In the genomic region with DNA sequence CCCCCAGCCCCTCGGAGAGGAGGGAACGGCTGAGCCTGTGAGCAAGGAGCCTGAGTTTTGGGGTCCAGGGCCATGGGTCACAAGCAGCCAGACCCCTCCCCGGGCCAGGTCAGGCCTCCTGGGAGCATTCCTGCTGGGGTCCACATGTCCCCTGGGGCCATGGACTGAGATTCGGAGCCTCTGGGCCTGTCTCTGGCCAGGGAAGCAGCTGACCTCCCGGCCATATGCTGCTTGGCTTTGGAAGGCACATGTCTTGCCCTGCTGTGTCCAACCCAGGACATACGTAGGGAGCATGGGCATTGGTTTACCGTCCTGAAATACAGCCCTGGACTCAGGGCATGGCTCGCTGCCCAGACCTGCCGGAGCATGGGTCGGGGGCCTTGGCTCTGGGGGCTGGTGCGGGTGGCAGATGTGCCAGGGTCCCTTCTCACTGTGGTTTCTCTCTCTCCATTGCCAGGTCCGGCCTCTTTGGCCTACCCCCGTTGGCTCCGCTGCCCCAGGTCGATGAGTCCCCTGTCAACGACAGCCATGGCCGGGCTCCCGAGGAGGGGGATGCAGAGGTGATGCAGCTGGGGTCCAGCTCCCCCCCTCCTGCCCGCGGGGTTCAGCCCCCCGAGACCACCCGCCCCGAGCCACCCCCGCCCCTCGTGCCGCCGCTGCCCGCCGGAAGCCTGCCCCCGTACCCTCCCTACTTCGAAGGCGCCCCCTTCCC, we compare ENCODE assay signal across 1 cellular context.
TF ChIP-seq lines count a peak whose summit lies in the region.

No MANE protein-coding gene starts in this region.

TF ChIP-seq in SK-N-SH, 30 proteins besides CTCF, POLR2A, EP300 and RAD21 (continued from another document):
- TF ChIP-seq NFIC (IDR thresholded peaks at IDR 0.05; ENCODE audit: borderline replicate concordance) (no peak), POLR2AphosphoS5 (IDR thresholded peaks at IDR 0.05; ENCODE audit: low read depth, low read length) (no peak), YY1 (IDR thresholded peaks at IDR 0.05; ENCODE audit: low read depth) (no peak), GABPA (IDR thresholded peaks at IDR 0.05; ENCODE audit: low read depth) (no peak), SIN3A (IDR thresholded peaks at IDR 0.05; ENCODE audit: borderline replicate concordance, low read depth, low read length) (no peak), MEF2A (IDR thresholded peaks at IDR 0.05; ENCODE audit: borderline replicate concordance, low read depth) (no peak)
- TF ChIP-seq, protein P1, sequence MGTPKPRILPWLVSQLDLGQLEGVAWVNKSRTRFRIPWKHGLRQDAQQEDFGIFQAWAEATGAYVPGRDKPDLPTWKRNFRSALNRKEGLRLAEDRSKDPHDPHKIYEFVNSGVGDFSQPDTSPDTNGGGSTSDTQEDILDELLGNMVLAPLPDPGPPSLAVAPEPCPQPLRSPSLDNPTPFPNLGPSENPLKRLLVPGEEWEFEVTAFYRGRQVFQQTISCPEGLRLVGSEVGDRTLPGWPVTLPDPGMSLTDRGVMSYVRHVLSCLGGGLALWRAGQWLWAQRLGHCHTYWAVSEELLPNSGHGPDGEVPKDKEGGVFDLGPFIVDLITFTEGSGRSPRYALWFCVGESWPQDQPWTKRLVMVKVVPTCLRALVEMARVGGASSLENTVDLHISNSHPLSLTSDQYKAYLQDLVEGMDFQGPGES (IDR thresholded peaks at IDR 0.05; ENCODE audit: low read depth, low read length) = no peak
